ENCODE assay signal across 17 cellular contexts in the genomic region with DNA sequence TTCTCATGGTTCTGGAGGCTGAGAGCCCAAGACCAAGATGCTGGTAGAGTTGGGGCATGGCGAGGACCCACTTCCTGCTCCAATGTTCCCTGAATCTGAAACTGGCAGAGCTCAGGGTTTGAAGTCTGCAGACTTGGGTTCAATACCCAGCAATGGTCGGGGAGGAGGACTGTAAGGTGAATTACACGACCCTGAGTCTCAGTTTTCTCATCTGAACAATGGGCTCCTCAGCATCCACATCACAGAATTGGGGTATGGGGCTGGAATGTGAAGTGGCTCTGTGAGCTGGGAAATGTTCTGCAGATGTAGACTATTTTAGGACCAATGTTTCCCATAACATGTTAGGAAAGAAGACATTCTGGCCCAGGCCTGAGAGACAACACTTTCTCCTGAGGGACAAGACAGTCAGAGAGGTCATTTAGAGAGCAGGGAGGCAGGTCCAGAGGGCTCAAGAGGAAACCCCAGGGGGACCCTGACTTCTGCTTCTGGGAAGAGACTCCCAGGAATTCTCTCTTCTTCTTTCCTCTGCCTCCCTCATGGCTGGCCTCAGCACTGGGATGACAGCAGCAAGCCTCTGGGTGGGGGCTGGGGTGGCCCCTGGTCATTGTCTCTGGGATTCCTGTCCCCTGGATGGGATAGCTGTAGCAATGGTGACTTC.
DNase-seq lines count a peak whose midpoint lies in the region; ATAC-seq and TF ChIP-seq lines count a peak whose summit lies in the region.
"Had no signal": no experiment of that assay in that cellular context is flagged by ENCODE, and none has a peak within 500 bp of the region (broad histone marks: within the 10 kb centered on the region; RNA-seq: fewer than 3 reads in every experiment).

No MANE protein-coding gene starts in this region.

- no peak for TF ChIP-seq POLR2A in breast epithelium (IDR thresholded peaks at IDR 0.05)

- peaks cover 8% of the 10 kb centered on the region for H3K4me1 Mint-ChIP-seq in osteocyte (ENCODE audit: unreplicated experiment)
- H3K4me1 Mint-ChIP-seq: IgD-negative memory B cell had no signal

- dilution Hi-C loops in mammary epithelial cell (cut with HindIII; ENCODE audit: low sequenced_read_pairs), result no loop called here

- TF ChIP-seq CTCF in breast epithelium (IDR thresholded peaks at IDR 0.05) (no peak), mammary epithelial cell (conservative IDR thresholded peaks at IDR 0.05 in 1 of 2, IDR thresholded peaks at IDR 0.05 in 1 of 2; ENCODE audit: extremely low read depth in 1 of 2, insufficient read depth in 1 of 2, low read depth in 1 of 2, low read length in 2 of 2) (no peak), heart right ventricle (IDR thresholded peaks at IDR 0.05) (no peak), osteocyte (IDR thresholded peaks at IDR 0.05) (no peak)

- no peak overlapping the region for H3K4me3 Mint-ChIP-seq in osteocyte (ENCODE audit: unreplicated experiment)
- H3K4me3 Mint-ChIP-seq: CD8-positive, alpha-beta T cell; IgD-negative memory B cell had no signal

- BruUV-seq in mammary epithelial cell (replicated peaks; lab: Mats Ljungman, UMichigan), result no TSS peak

- H3K36me3 ChIP-seq in breast epithelium (no peaks in the 10 kb centered on the region), mammary epithelial cell (ENCODE audit: insufficient read depth, low read length) (no peaks in the 10 kb centered on the region), heart right ventricle (no peaks in the 10 kb centered on the region)
- H3K36me3 ChIP-seq: BLaER1, HAP-1 had no signal

- H2AFZ ChIP-seq in mammary epithelial cell (ENCODE audit: low read depth, low read length), result no peak overlapping the region

- CTCF ChIA-PET in mammary epithelial cell (lab: Charles Lee; ENCODE audit: low non-redundant PET), result no interaction called here

- peak; percentile 62 to 96 (median 76) for ATAC-seq in heart right ventricle
- ATAC-seq: CD8-positive, alpha-beta T cell had no signal

- H3K9ac ChIP-seq in mammary epithelial cell (ENCODE audit: insufficient read depth, low read length), result no peak overlapping the region
- H3K9ac ChIP-seq: BLaER1 had no signal

- H3K79me2 ChIP-seq in mammary epithelial cell (ENCODE audit: insufficient read depth, low read length), result no peaks in the 10 kb centered on the region

- no peak overlapping the region for H3K4me2 ChIP-seq in mammary epithelial cell (ENCODE audit: insufficient read depth, low read depth, low read length)
- H3K4me2 ChIP-seq: BLaER1 had no signal

- no peaks in the 10 kb centered on the region for H3K9me3 Mint-ChIP-seq in osteocyte (ENCODE audit: unreplicated experiment)
- H3K9me3 Mint-ChIP-seq: CD8-positive, alpha-beta T cell; IgD-negative memory B cell had no signal

- H3K27me3 Mint-ChIP-seq in osteocyte (ENCODE audit: unreplicated experiment), result peaks cover 78% of the 10 kb centered on the region

- no peak overlapping the region for H3K4me3 ChIP-seq in breast epithelium
- no peak overlapping the region for H3K4me3 ChIP-seq in mammary epithelial cell (replicated peaks in 1 of 3; ENCODE audit: insufficient read depth in 1 of 3, low read depth in 2 of 3, low read length in 3 of 3)
- no peak overlapping the region for H3K4me3 ChIP-seq in heart right ventricle
- H3K4me3 ChIP-seq: BLaER1, HAP-1 had no signal

- H3K4me1 ChIP-seq in breast epithelium, result no peaks in the 10 kb centered on the region
- H3K4me1 ChIP-seq in mammary epithelial cell (ENCODE audit: insufficient read depth, low read length), result no peaks in the 10 kb centered on the region
- H3K4me1 ChIP-seq in heart right ventricle, result no peaks in the 10 kb centered on the region
- H3K4me1 ChIP-seq: BLaER1, HAP-1 had no signal

- WGBS in mammary epithelial cell (ENCODE audit: low coverage, missing lambda C conversion rate), result 67% methylated on average over 3 of the region's 3 CpGs
- 84 to 89% methylated on average over 3 of the region's 3 CpGs for WGBS in heart right ventricle, 2 donors

- DNase-seq in breast epithelium (ENCODE audit: low spot score in 2 of 2) (peak; percentile 10 to 11), mammary epithelial cell (no peak), heart right ventricle (peak; percentile 48 to 67), osteocyte (ENCODE audit: extremely low spot score, unreplicated experiment) (peak; percentile 54), DMS79 treated with DMSO at 0.1 percent for 48 hours (lab: John Stamatoyannopoulos, UW) (no peak), SK-N-DZ (ENCODE audit: low spot score) (no peak), NCI-H2107 treated with DMSO at 0.1 percent for 48 hours (lab: John Stamatoyannopoulos, UW; ENCODE audit: unreplicated experiment) (no peak)
- DNase-seq in activated CD4-positive, alpha-beta T cell treated with anti-CD3 and anti-CD28 coated beads for 48 hours, result no peak
- DNase-seq: NCI-H1105 treated with DMSO at 0.1 percent for 48 hours; NCI-H187; NCI-H345; NCI-H526 treated with DMSO at 0.1 percent for 48 hours; NK-92 treated with Interleukin-12 subunit alpha and Interleukin-12 subunit beta, amount 100 ng/mL, for 24 hours had no signal

- H3K9me3 ChIP-seq in breast epithelium, result no peaks in the 10 kb centered on the region
- H3K9me3 ChIP-seq in mammary epithelial cell (replicated peaks; ENCODE audit: insufficient read depth, low read length), result no peaks in the 10 kb centered on the region
- no peaks in the 10 kb centered on the region for H3K9me3 ChIP-seq in heart right ventricle
- H3K9me3 ChIP-seq: BLaER1, HAP-1 had no signal

- no peaks in the 10 kb centered on the region for H4K20me1 ChIP-seq in mammary epithelial cell (ENCODE audit: insufficient read depth, low read length)
- H4K20me1 ChIP-seq: BLaER1 had no signal

- H3K27ac ChIP-seq in breast epithelium (no peak overlapping the region), mammary epithelial cell (ENCODE audit: insufficient read depth, low read depth, low read length) (no peak overlapping the region), heart right ventricle (peak overlapping the region in 1 of 10 donors; percentile 7)
- H3K27ac ChIP-seq: BLaER1 had no signal

- H3K27me3 ChIP-seq in breast epithelium (no peaks in the 10 kb centered on the region), mammary epithelial cell (ENCODE audit: insufficient read depth, low read length) (no peaks in the 10 kb centered on the region), heart right ventricle (no peaks in the 10 kb centered on the region)
- H3K27me3 ChIP-seq: BLaER1 had no signal

- H3K36me3 Mint-ChIP-seq in osteocyte (ENCODE audit: unreplicated experiment), result no peaks in the 10 kb centered on the region
- H3K36me3 Mint-ChIP-seq: CD8-positive, alpha-beta T cell; IgD-negative memory B cell had no signal

- H3K27ac Mint-ChIP-seq in osteocyte (ENCODE audit: unreplicated experiment), result no peak overlapping the region
- H3K27ac Mint-ChIP-seq: CD8-positive, alpha-beta T cell; IgD-negative memory B cell had no signal

- intact Hi-C loops in breast epithelium (cut with DNase I; ENCODE audit: low total_unique reads), result no loop called here
- intact Hi-C loops in mammary epithelial cell (cut with micrococcal nuclease), result no loop called here
- intact Hi-C loops in heart right ventricle (cut with DNase I), result no loop called here

- in situ Hi-C loops in mammary epithelial cell (cut with MboI; ENCODE audit: low sequenced_read_pairs in 2 of 2), result no loop called here

Comparison
In these comparisons a context has a peak if more than half of its experiments do, and no peak if none do; other contexts are left out.
1. DNase-seq: peak in breast epithelium (2 of 2), heart right ventricle (2 of 2) and osteocyte (single experiment); none in mammary epithelial cell (single experiment), activated CD4-positive, alpha-beta T cell treated with anti-CD3 and anti-CD28 coated beads for 48 hours (single experiment), DMS79 treated with DMSO at 0.1 percent for 48 hours (single experiment), SK-N-DZ (single experiment) and NCI-H2107 treated with DMSO at 0.1 percent for 48 hours (single experiment).